Comparison of ENCODE assay signal across 20 cellular contexts in the genomic region with DNA sequence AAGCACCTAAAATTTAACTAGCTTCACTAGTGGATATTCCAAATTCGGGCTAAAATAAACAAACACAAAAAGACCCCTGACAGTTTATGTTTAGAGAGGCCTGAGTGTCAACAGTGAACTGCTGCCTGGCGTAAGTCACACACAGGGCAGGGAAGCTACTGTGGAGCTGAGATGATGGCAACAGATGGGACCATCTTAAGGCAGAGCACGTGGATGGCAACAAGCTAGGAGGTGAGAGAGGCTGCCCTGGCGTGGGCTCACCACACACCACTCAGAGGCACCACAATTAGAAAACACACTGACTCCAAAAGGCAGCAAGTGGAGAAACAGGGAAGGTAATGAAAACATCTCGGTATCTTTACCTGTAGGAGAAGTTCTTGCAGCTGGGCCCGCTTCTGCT.
DNase-seq lines count a peak whose midpoint lies in the region; ATAC-seq, FAIRE-seq and TF ChIP-seq lines count a peak whose summit lies in the region.
"Had no signal": no experiment of that assay in that cellular context is flagged by ENCODE, and none has a peak within 500 bp of the region (broad histone marks: within the 10 kb centered on the region; RNA-seq: fewer than 3 reads in every experiment).

No MANE protein-coding gene starts in this region.

- intact Hi-C loops in spleen (cut with DNase I; ENCODE audit: low total_unique reads), result loop anchor here (10.0 kb wide), 1 partner anchor 315 kb away; no protein-coding TSS in a partner anchor

- in situ Hi-C loops in G401 (cut with HindIII; ENCODE audit: low sequenced_read_pairs), result no loop called here

- no peaks in the 10 kb centered on the region for H3K27me3 ChIP-seq in spleen (replicated peaks in 1 of 7)
- H3K27me3 ChIP-seq: BE2C had no signal

- no peak for ATAC-seq in HG03196 (IDR thresholded peaks at IDR 0.05; ENCODE audit: unreplicated experiment)
- no peak for ATAC-seq in HG03045 (IDR thresholded peaks at IDR 0.05; ENCODE audit: unreplicated experiment)
- ATAC-seq: A549, HepG2 had no signal

- H3K4me3 Mint-ChIP-seq in nephron progenitor cell, result no peak overlapping the region
- H3K4me3 Mint-ChIP-seq: CD4-positive, alpha-beta memory T cell had no signal

- TF ChIP-seq CTCF in nephron progenitor cell (IDR thresholded peaks at IDR 0.05) (no peak), spleen (IDR thresholded peaks at IDR 0.05 in 8 of 11, conservative IDR thresholded peaks at IDR 0.05 in 3 of 11) (no peak)

- peaks cover 61% of the 10 kb centered on the region for H3K36me3 Mint-ChIP-seq in nephron progenitor cell (ENCODE audit: low read depth)

- H3K4me3 ChIP-seq in spleen, result no peak overlapping the region
- H3K4me3 ChIP-seq: A549, HAP-1 had no signal

- H3K27me3 Mint-ChIP-seq in nephron progenitor cell (ENCODE audit: low read depth, poor library complexity), result no peaks in the 10 kb centered on the region
- H3K27me3 Mint-ChIP-seq: CD4-positive, alpha-beta memory T cell had no signal

- WGBS in spleen, 5 donors, result 95 to 98% (median 97%) methylated on average over 6 of the region's 6 CpGs

- DNase-seq in G401 (ENCODE audit: low spot score) (peak; percentile 60), NCI-H524 treated with DMSO at 0.1 percent for 48 hours (lab: John Stamatoyannopoulos, UW) (peak; percentile 58), cerebellar cortex (ENCODE audit: low spot score) (peak; percentile 50), nephron progenitor cell (no peak), spleen (no peak), frontal cortex (ENCODE audit: low spot score in 2 of 2) (no peak)
- DNase-seq: BE2C; CD4-positive, alpha-beta memory T cell; COR-L47; DMS53 had no signal

- peak overlapping the region; percentile 59 for H3K27ac Mint-ChIP-seq in nephron progenitor cell

- peaks cover 0 to 60% (median 4%) of the 10 kb centered on the region in 6 donors for H3K36me3 ChIP-seq in spleen
- H3K36me3 ChIP-seq: BE2C, HAP-1 had no signal

- peaks cover 6% of the 10 kb centered on the region for H3K4me1 Mint-ChIP-seq in nephron progenitor cell
- H3K4me1 Mint-ChIP-seq: CD4-positive, alpha-beta memory T cell had no signal

- no peak for TF ChIP-seq POLR2A in spleen (IDR thresholded peaks at IDR 0.05)

- no peaks in the 10 kb centered on the region for H3K9me3 ChIP-seq in spleen
- H3K9me3 ChIP-seq: A549, BE2C, HAP-1 had no signal

- H3K4me1 ChIP-seq in spleen, result no peaks in the 10 kb centered on the region
- H3K4me1 ChIP-seq: A549, BE2C, HAP-1 had no signal

- no peak for FAIRE-seq in frontal cortex (lab: Jason Lieb, UNC)
- FAIRE-seq: GM12891, GM19239, H1, HepG2, HTR-8/SVneo had no signal

- H3K27ac ChIP-seq in spleen, result no peak overlapping the region
- H3K27ac ChIP-seq: A549, C4-2B had no signal

- H3K9me3 Mint-ChIP-seq in nephron progenitor cell, result no peaks in the 10 kb centered on the region
- H3K9me3 Mint-ChIP-seq: CD4-positive, alpha-beta memory T cell had no signal

Comparison
In these comparisons a context has a peak if more than half of its experiments do, and no peak if none do; other contexts are left out.
1. DNase-seq: peak in G401 (single experiment), NCI-H524 treated with DMSO at 0.1 percent for 48 hours (single experiment) and cerebellar cortex (single experiment); none in nephron progenitor cell (single experiment), spleen (single experiment) and frontal cortex (0 of 2).